Comparison of ENCODE assay signal across 3 cellular contexts in genomic region chr17:78962984-78963348, GRCh38. TPM values are rescaled to one million over a fixed set of nuclear protein-coding genes. Genes with fewer than 3 reads are reported as not detected.
"Had no signal": no experiment of that assay in that cellular context is flagged by ENCODE, and none has a peak within 500 bp of the region (broad histone marks: within the 10 kb centered on the region; RNA-seq: fewer than 3 reads in every experiment).

No MANE protein-coding gene starts in this region.

RNA-seq across cellular contexts. Expression of gene CEP295NL, which starts 60.0 kb away (rescaled TPM):
- total RNA-seq: activated CD4-positive, alpha-beta memory T cell treated with anti-CD3 and anti-CD28 coated beads, Interleukin-2, amount 10 ng/mL, durations not matched to agents 7 days and 5 days; T-helper 2 cell treated with Interferon-gamma antibody and Interleukin-4, amounts not matched to agents 100 ng/mL and 5 ng/mL, for 36 hours had no signal
- polyA plus RNA-seq: cardiac muscle cell had no signal
